Comparison of ENCODE assay signal across 18 cellular contexts in genomic region chr6:97113170-97113569, GRCh38.
"Had no signal": no experiment of that assay in that cellular context is flagged by ENCODE, and none has a peak within 500 bp of the region (broad histone marks: within the 10 kb centered on the region; RNA-seq: fewer than 3 reads in every experiment).

No MANE protein-coding gene starts in this region.

- H3K27ac Mint-ChIP-seq: activated B cell treated with CpG ODN at 0.5 μM for 24 hours, endodermal cell, memory B cell, neural progenitor cell, progenitor cell of endocrine pancreas, T-cell, type B pancreatic cell had no signal

- H3K36me3 Mint-ChIP-seq: neural progenitor cell had no signal

- H3K4me3 Mint-ChIP-seq: activated B cell treated with CpG ODN at 0.5 μM for 24 hours, endodermal cell, memory B cell, neural progenitor cell, T-cell, type B pancreatic cell had no signal

- H3K9me3 Mint-ChIP-seq: activated B cell treated with CpG ODN at 0.5 μM for 24 hours, T-cell had no signal

- H3K4me1 Mint-ChIP-seq: activated B cell treated with CpG ODN at 0.5 μM for 24 hours, endodermal cell, memory B cell, neural progenitor cell had no signal

- H3K27me3 Mint-ChIP-seq: progenitor cell of endocrine pancreas, T-cell, type B pancreatic cell had no signal

- ATAC-seq: SK-N-SH treated with all-trans-retinoic acid at 6 μM for 48 hours, T-cell had no signal

- DNase-seq: activated B cell treated with CpG ODN at 0.5 μM for 24 hours; activated CD4-positive, alpha-beta T cell treated with anti-CD3 and anti-CD28 coated beads, Interleukin-2, amount 50 U/mL, for 4 hours; activated CD8-positive, alpha-beta memory T cell treated with anti-CD3 and anti-CD28 coated beads, Interleukin-2, amount 50 U/mL, for 48 hours; activated effector memory CD4-positive, alpha-beta T cell treated with Interleukin-2 at 50 U/mL for 16 hours; aorta; brain microvascular endothelial cell; central memory CD4-positive, alpha-beta T cell; dorsolateral prefrontal cortex; endodermal cell; foreskin fibroblast; SIG-M5; stomach; T-cell had no signal
